ENCODE assay signal across 8 cellular contexts in the genomic region with DNA sequence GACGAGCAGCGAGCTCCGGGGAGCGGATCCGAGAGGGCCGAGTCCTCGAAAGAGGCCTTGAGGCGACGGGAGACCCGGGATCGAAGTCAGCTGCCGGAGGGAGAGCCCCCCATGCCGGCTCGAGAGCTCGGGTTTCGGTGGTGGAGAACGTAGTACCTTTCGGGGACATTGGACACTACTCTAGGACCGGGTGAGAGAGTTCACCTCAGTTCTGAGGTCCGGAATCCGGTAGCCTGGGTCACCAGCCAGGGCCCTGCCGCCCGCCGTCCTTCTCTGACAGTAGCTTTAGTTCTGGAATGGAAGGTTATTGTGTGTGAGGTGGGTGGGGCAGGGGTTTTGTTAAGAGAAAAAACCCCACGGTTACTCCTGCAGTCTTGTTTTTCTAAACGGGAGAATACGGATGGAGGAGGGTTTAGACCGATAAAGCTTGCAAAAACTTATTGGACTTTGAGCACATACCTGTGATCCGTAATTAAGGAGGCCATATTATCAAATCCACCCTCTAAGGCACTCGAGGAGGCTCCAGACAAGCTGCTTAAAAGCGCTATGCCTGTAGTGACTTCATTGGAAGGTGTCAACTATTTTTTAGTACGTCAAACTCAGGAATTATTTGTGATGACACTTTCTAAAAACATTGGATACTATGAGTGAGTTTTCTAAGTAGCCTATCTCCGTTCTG. TPM values are rescaled to one million over a fixed set of nuclear protein-coding genes. Genes with fewer than 3 reads are reported as not detected.
DNase-seq lines count a peak whose midpoint lies in the region; ATAC-seq and TF ChIP-seq lines count a peak whose summit lies in the region.

No MANE protein-coding gene starts in this region.

- H3K4me3 ChIP-seq in esophagus muscularis mucosa (peak overlapping the region; percentile 87 to 99 (median 95)), neuron (ENCODE audit: low read length) (peak overlapping the region; percentile 69)

- CTCF ChIA-PET in WTC11 (lab: Charles Lee): interaction anchor here (0.6 to 2.2 kb wide), 8 partner anchors 11 to 305 kb away, joined by 4 to 9 read pairs (median 4); a partner anchor contains a TSS
- CTCF ChIA-PET in GM10248 (lab: Yijun Ruan, JAX): interaction anchor here (1.3 to 3.1 kb wide), 5 partner anchors 9 to 137 kb away, joined by 3 to 7 read pairs (median 4); no protein-coding TSS in a partner anchor

- H3K4me3 Mint-ChIP-seq in WTC11: peak overlapping the region; percentile 98

- POLR2A ChIA-PET in WTC11 (lab: Charles Lee) (interaction anchor here (0.9 to 2.5 kb wide), 4 partner anchors 9 to 287 kb away, joined by 3 to 10 read pairs (median 4); a partner anchor contains a TSS), GM10248 (lab: Yijun Ruan, JAX) (interaction anchor here (0.6 to 0.8 kb wide), 2 partner anchors 17 to 53 kb away, joined by 3 read pairs; no protein-coding TSS in a partner anchor)

- H3K27ac Mint-ChIP-seq in WTC11: peak overlapping the region; percentile 60

- ATAC-seq in GM19324 (IDR thresholded peaks at IDR 0.05; ENCODE audit: low FRiP score, unreplicated experiment) (peak; percentile 16), HG03432 (IDR thresholded peaks at IDR 0.05; ENCODE audit: unreplicated experiment) (peak; percentile 10), WTC11 (peak; percentile 2), sciatic nerve (no peak)

- H3K4me1 ChIP-seq in esophagus muscularis mucosa (peaks cover 20 to 55% (median 48%) of the 10 kb centered on the region in 4 donors), neuron (ENCODE audit: insufficient read depth, low read length) (peaks cover 19% of the 10 kb centered on the region)

- no peaks in the 10 kb centered on the region for H3K9me3 ChIP-seq in esophagus muscularis mucosa
- no peaks in the 10 kb centered on the region for H3K9me3 ChIP-seq in neuron (ENCODE audit: low read length)

- H3K27me3 ChIP-seq in esophagus muscularis mucosa: no peaks in the 10 kb centered on the region
- no peaks in the 10 kb centered on the region for H3K27me3 ChIP-seq in neuron (ENCODE audit: insufficient read depth, low read length)

- DNase-seq in WTC11 (ENCODE audit: low spot score): no peak
- DNase-seq in esophagus muscularis mucosa (ENCODE audit: extremely low spot score): no peak
- no peak for DNase-seq in GM10248 (ENCODE audit: extremely low spot score)
- no peak for DNase-seq in sciatic nerve (ENCODE audit: low spot score)

- no peaks in the 10 kb centered on the region for H3K36me3 Mint-ChIP-seq in WTC11

- no peak for TF ChIP-seq POLR2A in esophagus muscularis mucosa (IDR thresholded peaks at IDR 0.05; ENCODE audit: low read depth)

- H3K27ac ChIP-seq in C4-2B: peak overlapping the region; percentile 98
- H3K27ac ChIP-seq in esophagus muscularis mucosa (replicated peaks in 1 of 4): peak overlapping the region; percentile 98 to 99 (median 98)

- no peak for TF ChIP-seq EP300 in esophagus muscularis mucosa (IDR thresholded peaks at IDR 0.05)

- H3K4me1 Mint-ChIP-seq in WTC11: peaks cover 20% of the 10 kb centered on the region

- peak overlapping the region; percentile 85 for H2AFZ ChIP-seq in neuron (ENCODE audit: low read depth, low read length)

- 0% methylated on average over 14 of the region's 33 CpGs for WGBS in esophagus muscularis mucosa

- H3K27me3 Mint-ChIP-seq in WTC11 (ENCODE audit: low read depth): no peaks in the 10 kb centered on the region

- TF ChIP-seq CTCF in C4-2B (conservative IDR thresholded peaks at IDR 0.05) (no peak), WTC11 (IDR thresholded peaks at IDR 0.05) (no peak), esophagus muscularis mucosa (IDR thresholded peaks at IDR 0.05) (no peak), GM10248 (IDR thresholded peaks at IDR 0.05; ENCODE audit: control extremely low read depth, extremely low read depth, low read depth, missing control alignments) (no peak)

- no peaks in the 10 kb centered on the region for H3K9me3 Mint-ChIP-seq in WTC11

- H3K36me3 ChIP-seq in esophagus muscularis mucosa: no peaks in the 10 kb centered on the region
- peaks cover 2% of the 10 kb centered on the region for H3K36me3 ChIP-seq in neuron (ENCODE audit: insufficient read depth, low read length)

- intact Hi-C loops in esophagus muscularis mucosa (cut with DNase I) (no loop called here), sciatic nerve (cut with DNase I) (no loop called here)

TF ChIP-seq in WTC11, 78 proteins besides CTCF, POLR2A, EP300 and RAD21:
- TF ChIP-seq, protein P1, sequence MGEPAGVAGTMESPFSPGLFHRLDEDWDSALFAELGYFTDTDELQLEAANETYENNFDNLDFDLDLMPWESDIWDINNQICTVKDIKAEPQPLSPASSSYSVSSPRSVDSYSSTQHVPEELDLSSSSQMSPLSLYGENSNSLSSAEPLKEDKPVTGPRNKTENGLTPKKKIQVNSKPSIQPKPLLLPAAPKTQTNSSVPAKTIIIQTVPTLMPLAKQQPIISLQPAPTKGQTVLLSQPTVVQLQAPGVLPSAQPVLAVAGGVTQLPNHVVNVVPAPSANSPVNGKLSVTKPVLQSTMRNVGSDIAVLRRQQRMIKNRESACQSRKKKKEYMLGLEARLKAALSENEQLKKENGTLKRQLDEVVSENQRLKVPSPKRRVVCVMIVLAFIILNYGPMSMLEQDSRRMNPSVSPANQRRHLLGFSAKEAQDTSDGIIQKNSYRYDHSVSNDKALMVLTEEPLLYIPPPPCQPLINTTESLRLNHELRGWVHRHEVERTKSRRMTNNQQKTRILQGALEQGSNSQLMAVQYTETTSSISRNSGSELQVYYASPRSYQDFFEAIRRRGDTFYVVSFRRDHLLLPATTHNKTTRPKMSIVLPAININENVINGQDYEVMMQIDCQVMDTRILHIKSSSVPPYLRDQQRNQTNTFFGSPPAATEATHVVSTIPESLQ (CRISPR knock-in tag; IDR thresholded peaks at IDR 0.05): no peak
- TF ChIP-seq, protein P2, sequence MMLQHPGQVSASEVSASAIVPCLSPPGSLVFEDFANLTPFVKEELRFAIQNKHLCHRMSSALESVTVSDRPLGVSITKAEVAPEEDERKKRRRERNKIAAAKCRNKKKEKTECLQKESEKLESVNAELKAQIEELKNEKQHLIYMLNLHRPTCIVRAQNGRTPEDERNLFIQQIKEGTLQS (CRISPR knock-in tag; conservative IDR thresholded peaks at IDR 0.05): no peak
- TF ChIP-seq FOXK1 (CRISPR knock-in tag; IDR thresholded peaks at IDR 0.05): no peak

RNA-seq across cellular contexts. Expression of a gene that starts 0.8 kb away (rescaled TPM):
- total RNA-seq in WTC11 (2021): 33.4 to 37.1 TPM (median 33.8 TPM) in 3 replicates
- 10 to 100 TPM; 46.3 to 55.6 (median 51.4) TPM for total RNA-seq in esophagus muscularis mucosa
- total RNA-seq in sciatic nerve: 54.1 TPM

RNA-seq across cellular contexts. Expression of a gene that starts 0.9 kb away (rescaled TPM):
- 4.4 to 5.5 TPM (median 5.5 TPM) in 3 replicates for total RNA-seq in WTC11 (2021)
- total RNA-seq in esophagus muscularis mucosa: under 1 TPM in 2 of 4 donors, not detected in 2; 0.34 to 0.50 TPM
- total RNA-seq in sciatic nerve: 1.5 TPM
